Comparison of ENCODE assay signal across 19 cellular contexts in genomic region chr16:79393121-79393520, GRCh38.
DNase-seq lines count a peak whose midpoint lies in the region; ATAC-seq and TF ChIP-seq lines count a peak whose summit lies in the region.
"Had no signal": no experiment of that assay in that cellular context is flagged by ENCODE, and none has a peak within 500 bp of the region (broad histone marks: within the 10 kb centered on the region; RNA-seq: fewer than 3 reads in every experiment).

No MANE protein-coding gene starts in this region.

- H3K36me3 ChIP-seq in endodermal cell (ENCODE audit: control insufficient read depth, insufficient read depth, low read length): no peaks in the 10 kb centered on the region
- H3K36me3 ChIP-seq: BLaER1 had no signal

- H3K4me1 Mint-ChIP-seq in T-helper 17 cell: peaks cover 20% of the 10 kb centered on the region
- H3K4me1 Mint-ChIP-seq in endodermal cell: peaks cover 25% of the 10 kb centered on the region
- no peaks in the 10 kb centered on the region for H3K4me1 Mint-ChIP-seq in HFFc6 (ENCODE audit: low read depth)
- H3K4me1 Mint-ChIP-seq: B cell had no signal

- H3K27ac ChIP-seq in endodermal cell (ENCODE audit: low read depth, low read length): no peak overlapping the region
- H3K27ac ChIP-seq: 22Rv1, BLaER1, C4-2B, GM23248 had no signal

- intact Hi-C loops in cardiac septum (cut with DNase I): no loop called here
- intact Hi-C loops in left ventricle myocardium superior (cut with micrococcal nuclease): no loop called here

- no peak overlapping the region for H3K4me3 ChIP-seq in endodermal cell (ENCODE audit: low read length)
- H3K4me3 ChIP-seq: BLaER1, GM23248 had no signal

- TF ChIP-seq CTCF in endodermal cell (conservative IDR thresholded peaks at IDR 0.05) (no peak), HFFc6 (IDR thresholded peaks at IDR 0.05) (no peak)

- H3K4me3 Mint-ChIP-seq in T-helper 17 cell (no peak overlapping the region), endodermal cell (no peak overlapping the region), HFFc6 (no peak overlapping the region)
- H3K4me3 Mint-ChIP-seq: B cell; CD4-positive, alpha-beta T cell; CD8-positive, alpha-beta memory T cell; H9 had no signal

- H3K27me3 Mint-ChIP-seq in T-helper 17 cell (no peaks in the 10 kb centered on the region), endodermal cell (ENCODE audit: insufficient read depth) (no peaks in the 10 kb centered on the region), HFFc6 (ENCODE audit: insufficient read depth) (no peaks in the 10 kb centered on the region; the same call in 1 of the 2 replicates)
- H3K27me3 Mint-ChIP-seq: CD4-positive, alpha-beta T cell; CD8-positive, alpha-beta memory T cell had no signal

- H3K27me3 ChIP-seq in endodermal cell (ENCODE audit: control insufficient read depth, insufficient read depth, low read length, poor library complexity, severe bottlenecking): no peaks in the 10 kb centered on the region
- H3K27me3 ChIP-seq: BLaER1 had no signal

- H3K9me3 Mint-ChIP-seq in endodermal cell (peaks cover 5% of the 10 kb centered on the region), HFFc6 (peaks cover 54% of the 10 kb centered on the region)
- H3K9me3 Mint-ChIP-seq: CD4-positive, alpha-beta T cell; CD8-positive, alpha-beta memory T cell had no signal

- H3K4me1 ChIP-seq in endodermal cell (ENCODE audit: control insufficient read depth, insufficient read depth, low read length): peaks cover 2% of the 10 kb centered on the region

- peak overlapping the region; percentile 43 for H3K27ac Mint-ChIP-seq in T-helper 17 cell
- no peak overlapping the region for H3K27ac Mint-ChIP-seq in endodermal cell
- H3K27ac Mint-ChIP-seq in HFFc6: no peak overlapping the region
- H3K27ac Mint-ChIP-seq: B cell; CD4-positive, alpha-beta T cell; H9 had no signal

- DNase-seq in cardiac septum (ENCODE audit: low spot score) (peak; percentile 65), left ventricle myocardium superior (no peak), T-helper 17 cell (no peak), endodermal cell (peak; percentile 39), HFFc6 (no peak)
- DNase-seq: CD4-positive, alpha-beta T cell; CD8-positive, alpha-beta memory T cell; DMS 273 treated with DMSO at 0.1 percent for 48 hours; DMS79; GF-D8; GM23248; H9 had no signal

- no peak overlapping the region for H3K9ac ChIP-seq in endodermal cell (ENCODE audit: extremely low read depth, low read length, poor library complexity, severe bottlenecking)
- H3K9ac ChIP-seq: BLaER1, GM23248 had no signal

- 81 to 85% methylated on average over 4 of the region's 4 CpGs for WGBS in endodermal cell (ENCODE audit: insufficient coverage in 1 of 2, insufficient read length in 1 of 2), 2 experiments

- no peaks in the 10 kb centered on the region for H3K36me3 Mint-ChIP-seq in T-helper 17 cell (ENCODE audit: low read depth)
- H3K36me3 Mint-ChIP-seq in endodermal cell (ENCODE audit: low read depth): no peaks in the 10 kb centered on the region
- no peaks in the 10 kb centered on the region for H3K36me3 Mint-ChIP-seq in HFFc6 (ENCODE audit: low read depth)
- H3K36me3 Mint-ChIP-seq: CD8-positive, alpha-beta memory T cell had no signal

- H3K9me3 ChIP-seq in T-helper 17 cell (ENCODE audit: control insufficient read depth, low read length, poor library complexity, severe bottlenecking) (no peaks in the 10 kb centered on the region), endodermal cell (ENCODE audit: control insufficient read depth, low read length) (no peaks in the 10 kb centered on the region)
- H3K9me3 ChIP-seq: BLaER1 had no signal

- ATAC-seq in left ventricle myocardium superior (no peak), T-helper 17 cell (no peak), GM18867 (IDR thresholded peaks at IDR 0.05; ENCODE audit: unreplicated experiment) (no peak), HG03354 (IDR thresholded peaks at IDR 0.05; ENCODE audit: poor library complexity, severe bottlenecking, unreplicated experiment) (no peak)
- ATAC-seq: HCT116 had no signal

Comparison
In these comparisons a context has a peak if more than half of its experiments do, and no peak if none do; other contexts are left out.
1. DNase-seq: peak in cardiac septum (single experiment) and endodermal cell (single experiment); none in left ventricle myocardium superior (single experiment), T-helper 17 cell (0 of 3) and HFFc6 (single experiment).